ENCODE assay signal across 23 cellular contexts in the genomic region with DNA sequence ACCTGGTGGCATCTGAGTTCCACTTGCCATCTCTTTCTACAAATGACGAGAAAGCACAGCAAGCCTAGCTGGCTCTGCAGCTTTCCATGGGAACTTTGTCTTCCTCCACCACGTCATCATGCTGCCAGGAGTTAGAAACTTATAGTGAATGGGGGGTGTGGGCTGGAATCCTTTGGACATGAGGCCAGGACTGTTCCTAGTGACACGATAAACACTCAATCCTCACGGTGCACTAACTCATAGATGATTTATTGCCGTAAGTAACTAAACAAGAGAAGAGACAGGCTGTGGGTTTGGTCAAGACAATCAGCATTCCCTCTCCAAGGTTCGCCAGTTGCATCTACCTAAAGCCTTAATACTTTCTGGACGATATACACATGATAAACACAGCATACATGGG. TPM values are rescaled to one million over a fixed set of nuclear protein-coding genes. Genes with fewer than 3 reads are reported as not detected.
DNase-seq lines count a peak whose midpoint lies in the region; ATAC-seq and TF ChIP-seq lines count a peak whose summit lies in the region.
"Had no signal": no experiment of that assay in that cellular context is flagged by ENCODE, and none has a peak within 500 bp of the region (broad histone marks: within the 10 kb centered on the region; RNA-seq: fewer than 3 reads in every experiment).

No MANE protein-coding gene starts in this region.

- no peaks in the 10 kb centered on the region for H3K27me3 Mint-ChIP-seq in T-helper 2 cell treated with Interferon-gamma antibody and Interleukin-4, amounts not matched to agents 5 μg/mL and 100 μg/mL, for 36 hours (ENCODE audit: low read depth)
- no peaks in the 10 kb centered on the region for H3K27me3 Mint-ChIP-seq in CD4-positive, alpha-beta T cell
- H3K27me3 Mint-ChIP-seq in activated CD8-positive, alpha-beta T cell treated with anti-CD3 and anti-CD28 coated beads, Interleukin-2, amount 10 ng/mL, durations not matched to agents 7 days and 5 days (ENCODE audit: low read depth): no peaks in the 10 kb centered on the region
- H3K27me3 Mint-ChIP-seq in immature natural killer cell (ENCODE audit: low read depth in 3 of 3): peaks cover 0 to 26% (median 6%) of the 10 kb centered on the region in 3 donors

- H3K27me3 ChIP-seq in CD4-positive, alpha-beta T cell (ENCODE audit: control insufficient read depth, insufficient read depth, low read length): no peaks in the 10 kb centered on the region
- no peaks in the 10 kb centered on the region for H3K27me3 ChIP-seq in sigmoid colon
- H3K27me3 ChIP-seq: right lobe of liver, transverse colon had no signal

- H3K36me3 ChIP-seq in sigmoid colon: peaks cover 0 to 37% (median 4%) of the 10 kb centered on the region in 4 donors

- 82 to 84% methylated on average over 7 of the region's 7 CpGs for WGBS in sigmoid colon, 2 donors

- peaks cover 72% of the 10 kb centered on the region for H3K4me1 Mint-ChIP-seq in T-helper 2 cell treated with Interferon-gamma antibody and Interleukin-4, amounts not matched to agents 5 μg/mL and 100 μg/mL, for 36 hours (ENCODE audit: low read depth)
- H3K4me1 Mint-ChIP-seq in CD4-positive, alpha-beta T cell (ENCODE audit: low read depth): peaks cover 94% of the 10 kb centered on the region
- H3K4me1 Mint-ChIP-seq in activated CD8-positive, alpha-beta T cell treated with anti-CD3 and anti-CD28 coated beads, Interleukin-2, amount 10 ng/mL, durations not matched to agents 7 days and 5 days (ENCODE audit: low read depth): peaks cover 93% of the 10 kb centered on the region
- H3K4me1 Mint-ChIP-seq in immature natural killer cell: peaks cover 89 to 95% of the 10 kb centered on the region in 2 donors
- H3K4me1 Mint-ChIP-seq: neural crest cell had no signal

- peaks cover 79% of the 10 kb centered on the region for H3K36me3 Mint-ChIP-seq in T-helper 2 cell treated with Interferon-gamma antibody and Interleukin-4, amounts not matched to agents 5 μg/mL and 100 μg/mL, for 36 hours (ENCODE audit: low read depth)
- peaks cover 93% of the 10 kb centered on the region for H3K36me3 Mint-ChIP-seq in CD4-positive, alpha-beta T cell (ENCODE audit: low read depth)
- peaks cover 91% of the 10 kb centered on the region for H3K36me3 Mint-ChIP-seq in activated CD8-positive, alpha-beta T cell treated with anti-CD3 and anti-CD28 coated beads, Interleukin-2, amount 10 ng/mL, durations not matched to agents 7 days and 5 days (ENCODE audit: low read depth)
- H3K36me3 Mint-ChIP-seq in immature natural killer cell: peaks cover 25 to 31% (median 29%) of the 10 kb centered on the region in 3 donors

- TF ChIP-seq CTCF in CD4-positive, alpha-beta T cell (IDR thresholded peaks at IDR 0.05): no peak
- no peak for TF ChIP-seq CTCF in sigmoid colon (IDR thresholded peaks at IDR 0.05)

- intact Hi-C loops in CD4-positive, alpha-beta T cell (cut with DNase I, micrococcal nuclease): loop anchor here in 1 of 2 experiments (2.0 kb wide), 1 partner anchor 15 kb away; no protein-coding TSS in a partner anchor
- intact Hi-C loops in sigmoid colon (cut with DNase I): no loop called here

- CTCF ChIA-PET in CD4-positive, alpha-beta T cell (lab: Charles Lee): interaction anchor here (1.0 to 11.5 kb wide), 3 partner anchors 15 to 197 kb away, joined by 3 to 208 read pairs (median 6); no protein-coding TSS in a partner anchor
- CTCF ChIA-PET in activated CD8-positive, alpha-beta T cell treated with anti-CD3 and anti-CD28 coated beads, Interleukin-2, amount 10 ng/mL, durations not matched to agents 7 days and 5 days (lab: Charles Lee): interaction anchor here (0.8 to 12.3 kb wide), 9 partner anchors 11 to 235 kb away, joined by 3 to 264 read pairs (median 14); a partner anchor contains a TSS

- DNase-seq in T-helper 2 cell treated with Interferon-gamma antibody and Interleukin-4, amounts not matched to agents 5 μg/mL and 100 μg/mL, for 36 hours (ENCODE audit: low spot score): no peak
- DNase-seq in T-helper 2 cell: no peak
- DNase-seq in CD4-positive, alpha-beta T cell: no peak
- DNase-seq in activated CD8-positive, alpha-beta T cell treated with anti-CD3 and anti-CD28 coated beads, Interleukin-2, amount 10 ng/mL, durations not matched to agents 7 days and 5 days: peak; percentile 19
- DNase-seq in immature natural killer cell: no peak
- DNase-seq in retina: no peak
- no peak for DNase-seq in hypothalamus (lab: John Stamatoyannopoulos, UW)
- DNase-seq in sigmoid colon: no peak
- DNase-seq: 8988T; activated CD4-positive, CD25-positive, alpha-beta regulatory T cell; activated effector memory CD4-positive, alpha-beta T cell treated with Interleukin-2 at 50 U/mL for 16 hours; aorta; DMS53; GF-D8; kidney glomerular epithelial cell; lower lobe of right lung; NCI-H1105; NCI-H2081; NCI-H226; right lobe of liver; transverse colon had no signal

- no peaks in the 10 kb centered on the region for H3K4me1 ChIP-seq in sigmoid colon

- no peaks in the 10 kb centered on the region for H3K9me3 ChIP-seq in CD4-positive, alpha-beta T cell (ENCODE audit: control insufficient read depth, low read length)
- H3K9me3 ChIP-seq in sigmoid colon: no peaks in the 10 kb centered on the region
- H3K9me3 ChIP-seq: lower lobe of right lung, right lobe of liver, transverse colon had no signal

- TF ChIP-seq EP300 in sigmoid colon (IDR thresholded peaks at IDR 0.05): no peak

- H3K4me3 Mint-ChIP-seq in T-helper 2 cell treated with Interferon-gamma antibody and Interleukin-4, amounts not matched to agents 5 μg/mL and 100 μg/mL, for 36 hours: no peak overlapping the region
- H3K4me3 Mint-ChIP-seq in CD4-positive, alpha-beta T cell: peak overlapping the region; percentile 75
- H3K4me3 Mint-ChIP-seq in activated CD8-positive, alpha-beta T cell treated with anti-CD3 and anti-CD28 coated beads, Interleukin-2, amount 10 ng/mL, durations not matched to agents 7 days and 5 days: no peak overlapping the region
- peak overlapping the region in 4 of 5 donors; percentile 23 to 62 (median 37) for H3K4me3 Mint-ChIP-seq in immature natural killer cell
- H3K4me3 Mint-ChIP-seq: neural crest cell had no signal

- no peak overlapping the region for H3K4me3 ChIP-seq in sigmoid colon
- H3K4me3 ChIP-seq: lower lobe of right lung, right lobe of liver, transverse colon had no signal

- no peak for TF ChIP-seq POLR2A in sigmoid colon (IDR thresholded peaks at IDR 0.05)

- H3K27ac Mint-ChIP-seq in T-helper 2 cell treated with Interferon-gamma antibody and Interleukin-4, amounts not matched to agents 5 μg/mL and 100 μg/mL, for 36 hours: peak overlapping the region; percentile 4
- peak overlapping the region; percentile 94 for H3K27ac Mint-ChIP-seq in CD4-positive, alpha-beta T cell
- peak overlapping the region; percentile 77 for H3K27ac Mint-ChIP-seq in activated CD8-positive, alpha-beta T cell treated with anti-CD3 and anti-CD28 coated beads, Interleukin-2, amount 10 ng/mL, durations not matched to agents 7 days and 5 days
- peak overlapping the region; percentile 73 to 89 (median 81) for H3K27ac Mint-ChIP-seq in immature natural killer cell

- no peaks in the 10 kb centered on the region for H3K9me3 Mint-ChIP-seq in T-helper 2 cell treated with Interferon-gamma antibody and Interleukin-4, amounts not matched to agents 5 μg/mL and 100 μg/mL, for 36 hours
- no peaks in the 10 kb centered on the region for H3K9me3 Mint-ChIP-seq in CD4-positive, alpha-beta T cell
- no peaks in the 10 kb centered on the region for H3K9me3 Mint-ChIP-seq in activated CD8-positive, alpha-beta T cell treated with anti-CD3 and anti-CD28 coated beads, Interleukin-2, amount 10 ng/mL, durations not matched to agents 7 days and 5 days (ENCODE audit: insufficient read depth)
- no peaks in the 10 kb centered on the region for H3K9me3 Mint-ChIP-seq in immature natural killer cell
- H3K9me3 Mint-ChIP-seq: neural crest cell had no signal

- POLR2A ChIA-PET in CD4-positive, alpha-beta T cell (lab: Charles Lee): interaction anchor here (0.9 to 13.4 kb wide), 7 partner anchors 12 to 51 kb away, joined by 3 to 268 read pairs (median 13); a partner anchor contains a TSS
- POLR2A ChIA-PET in activated CD8-positive, alpha-beta T cell treated with anti-CD3 and anti-CD28 coated beads, Interleukin-2, amount 10 ng/mL, durations not matched to agents 7 days and 5 days (lab: Charles Lee): interaction anchor here (1.0 to 5.2 kb wide), 2 partner anchors 14 to 46 kb away, joined by 3 to 41 read pairs; no protein-coding TSS in a partner anchor

- peak overlapping the region; percentile 24 for H3K27ac ChIP-seq in CD4-positive, alpha-beta T cell (ENCODE audit: low read depth, low read length)
- H3K27ac ChIP-seq in sigmoid colon: peak overlapping the region in 1 of 4 donors; percentile 63
- H3K27ac ChIP-seq: lower lobe of right lung, right lobe of liver, transverse colon had no signal

- ATAC-seq in CD4-positive, alpha-beta T cell (ENCODE audit: poor library complexity): no peak
- no peak for ATAC-seq in activated CD8-positive, alpha-beta T cell treated with anti-CD3 and anti-CD28 coated beads, Interleukin-2, amount 10 ng/mL, durations not matched to agents 7 days and 5 days
- ATAC-seq: lower lobe of right lung, right lobe of liver, SK-N-SH treated with all-trans-retinoic acid at 6 μM for 48 hours had no signal

RNA-seq across cellular contexts. Expression of a gene that starts 50.6 kb away (rescaled TPM):
- 100 to 1,000 TPM; 135 TPM for total RNA-seq in CD4-positive, alpha-beta T cell
- total RNA-seq in activated CD8-positive, alpha-beta T cell treated with anti-CD3 and anti-CD28 coated beads, Interleukin-2, amount 10 ng/mL, durations not matched to agents 7 days and 5 days: 10 to 100 TPM; 68.2 to 69.1 TPM
- polyA plus RNA-seq in immature natural killer cell (10 to 100 TPM; 22.0 to 27.3 (median 23.8) TPM), sigmoid colon (10 to 100 TPM; 14.4 to 23.1 (median 18.2) TPM)
- 10 to 100 TPM; 11.3 to 17.5 (median 12.2) TPM for total RNA-seq in sigmoid colon

RNA-seq across cellular contexts. Expression of a gene that starts 50.9 kb away (rescaled TPM):
- total RNA-seq in CD4-positive, alpha-beta T cell: 10 to 100 TPM; 10.5 to 12.8 TPM
- total RNA-seq in activated CD8-positive, alpha-beta T cell treated with anti-CD3 and anti-CD28 coated beads, Interleukin-2, amount 10 ng/mL, durations not matched to agents 7 days and 5 days: 10 to 100 TPM; 18.2 to 20.5 TPM
- polyA plus RNA-seq in immature natural killer cell (10 to 100 TPM; 22.3 to 31.8 (median 25.5) TPM), sigmoid colon (10 to 100 TPM; 14.6 to 30.1 (median 23.4) TPM)
- total RNA-seq in sigmoid colon: 10 to 100 TPM; 23.7 to 28.8 (median 25.7) TPM

Comparison
In these comparisons a context has a peak if more than half of its experiments do, and no peak if none do; other contexts are left out.
1. H3K27ac Mint-ChIP-seq: peak in every context shown above with its lines; median percentile 94 in CD4-positive, alpha-beta T cell; 81 in immature natural killer cell; 77 in activated CD8-positive, alpha-beta T cell treated with anti-CD3 and anti-CD28 coated beads, Interleukin-2, amount 10 ng/mL, durations not matched to agents 7 days and 5 days; 4 in T-helper 2 cell treated with Interferon-gamma antibody and Interleukin-4, amounts not matched to agents 5 μg/mL and 100 μg/mL, for 36 hours.
2. H3K4me3 Mint-ChIP-seq: peak in CD4-positive, alpha-beta T cell (single experiment) and immature natural killer cell (4 of 5); none in T-helper 2 cell treated with Interferon-gamma antibody and Interleukin-4, amounts not matched to agents 5 μg/mL and 100 μg/mL, for 36 hours (single experiment) and activated CD8-positive, alpha-beta T cell treated with anti-CD3 and anti-CD28 coated beads, Interleukin-2, amount 10 ng/mL, durations not matched to agents 7 days and 5 days (single experiment).